ENCODE assay signal across 1 cellular context in genomic region chr20:63739129-63740069, GRCh38.
A peak's percentile ranks its signal among the peaks of the same experiment; 100 is the strongest.
TF ChIP-seq lines count a peak whose summit lies in the region.

A gene with protein sequence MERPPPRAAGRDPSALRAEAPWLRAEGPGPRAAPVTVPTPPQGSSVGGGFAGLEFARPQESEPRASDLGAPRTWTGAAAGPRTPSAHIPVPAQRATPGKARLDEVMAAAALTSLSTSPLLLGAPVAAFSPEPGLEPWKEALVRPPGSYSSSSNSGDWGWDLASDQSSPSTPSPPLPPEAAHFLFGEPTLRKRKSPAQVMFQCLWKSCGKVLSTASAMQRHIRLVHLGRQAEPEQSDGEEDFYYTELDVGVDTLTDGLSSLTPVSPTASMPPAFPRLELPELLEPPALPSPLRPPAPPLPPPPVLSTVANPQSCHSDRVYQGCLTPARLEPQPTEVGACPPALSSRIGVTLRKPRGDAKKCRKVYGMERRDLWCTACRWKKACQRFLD (plus strand): TSS chr20:63739776. CDS start chr20:63739913, 137 bp downstream.

TF ChIP-seq in HepG2, 621 proteins besides CTCF, POLR2A, EP300 and RAD21 (continued from another document and continues in another):
- TF ChIP-seq, protein P1, sequence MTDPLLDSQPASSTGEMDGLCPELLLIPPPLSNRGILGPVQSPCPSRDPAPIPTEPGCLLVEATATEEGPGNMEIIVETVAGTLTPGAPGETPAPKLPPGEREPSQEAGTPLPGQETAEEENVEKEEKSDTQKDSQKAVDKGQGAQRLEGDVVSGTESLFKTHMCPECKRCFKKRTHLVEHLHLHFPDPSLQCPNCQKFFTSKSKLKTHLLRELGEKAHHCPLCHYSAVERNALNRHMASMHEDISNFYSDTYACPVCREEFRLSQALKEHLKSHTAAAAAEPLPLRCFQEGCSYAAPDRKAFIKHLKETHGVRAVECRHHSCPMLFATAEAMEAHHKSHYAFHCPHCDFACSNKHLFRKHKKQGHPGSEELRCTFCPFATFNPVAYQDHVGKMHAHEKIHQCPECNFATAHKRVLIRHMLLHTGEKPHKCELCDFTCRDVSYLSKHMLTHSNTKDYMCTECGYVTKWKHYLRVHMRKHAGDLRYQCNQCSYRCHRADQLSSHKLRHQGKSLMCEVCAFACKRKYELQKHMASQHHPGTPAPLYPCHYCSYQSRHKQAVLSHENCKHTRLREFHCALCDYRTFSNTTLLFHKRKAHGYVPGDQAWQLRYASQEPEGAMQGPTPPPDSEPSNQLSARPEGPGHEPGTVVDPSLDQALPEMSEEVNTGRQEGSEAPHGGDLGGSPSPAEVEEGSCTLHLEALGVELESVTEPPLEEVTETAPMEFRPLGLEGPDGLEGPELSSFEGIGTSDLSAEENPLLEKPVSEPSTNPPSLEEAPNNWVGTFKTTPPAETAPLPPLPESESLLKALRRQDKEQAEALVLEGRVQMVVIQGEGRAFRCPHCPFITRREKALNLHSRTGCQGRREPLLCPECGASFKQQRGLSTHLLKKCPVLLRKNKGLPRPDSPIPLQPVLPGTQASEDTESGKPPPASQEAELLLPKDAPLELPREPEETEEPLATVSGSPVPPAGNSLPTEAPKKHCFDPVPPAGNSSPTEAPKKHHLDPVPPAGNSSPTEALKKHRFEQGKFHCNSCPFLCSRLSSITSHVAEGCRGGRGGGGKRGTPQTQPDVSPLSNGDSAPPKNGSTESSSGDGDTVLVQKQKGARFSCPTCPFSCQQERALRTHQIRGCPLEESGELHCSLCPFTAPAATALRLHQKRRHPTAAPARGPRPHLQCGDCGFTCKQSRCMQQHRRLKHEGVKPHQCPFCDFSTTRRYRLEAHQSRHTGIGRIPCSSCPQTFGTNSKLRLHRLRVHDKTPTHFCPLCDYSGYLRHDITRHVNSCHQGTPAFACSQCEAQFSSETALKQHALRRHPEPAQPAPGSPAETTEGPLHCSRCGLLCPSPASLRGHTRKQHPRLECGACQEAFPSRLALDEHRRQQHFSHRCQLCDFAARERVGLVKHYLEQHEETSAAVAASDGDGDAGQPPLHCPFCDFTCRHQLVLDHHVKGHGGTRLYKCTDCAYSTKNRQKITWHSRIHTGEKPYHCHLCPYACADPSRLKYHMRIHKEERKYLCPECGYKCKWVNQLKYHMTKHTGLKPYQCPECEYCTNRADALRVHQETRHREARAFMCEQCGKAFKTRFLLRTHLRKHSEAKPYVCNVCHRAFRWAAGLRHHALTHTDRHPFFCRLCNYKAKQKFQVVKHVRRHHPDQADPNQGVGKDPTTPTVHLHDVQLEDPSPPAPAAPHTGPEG (CRISPR knock-in tag; IDR thresholded peaks at IDR 0.05) = peak; percentile 79
- TF ChIP-seq ELK4 (CRISPR knock-in tag; IDR thresholded peaks at IDR 0.05; ENCODE audit: borderline replicate concordance) (no peak), ZSCAN20 (CRISPR knock-in tag; IDR thresholded peaks at IDR 0.05; ENCODE audit: borderline replicate concordance) (peak; percentile 99), ZNF720 (CRISPR knock-in tag; IDR thresholded peaks at IDR 0.05) (0 out of 2 replicates have a peak, but pooled peaks have one; percentile 30), DRAP1 (CRISPR knock-in tag; IDR thresholded peaks at IDR 0.05) (peak; percentile 84; the same call in 1 of the 2 replicates), FOXO1 (CRISPR knock-in tag; IDR thresholded peaks at IDR 0.05) (peak; percentile 78), ZNF557 (CRISPR knock-in tag; IDR thresholded peaks at IDR 0.05) (peak; percentile 70; the same call in 1 of the 2 replicates), ZGPAT (CRISPR knock-in tag; IDR thresholded peaks at IDR 0.05) (peak; percentile 97), ZNF777 (CRISPR knock-in tag; IDR thresholded peaks at IDR 0.05) (peak; percentile 63), KDM5B (CRISPR knock-in tag; IDR thresholded peaks at IDR 0.05; ENCODE audit: borderline replicate concordance) (no peak; the same call in 1 of the 2 replicates), NR2C2 (CRISPR knock-in tag; IDR thresholded peaks at IDR 0.05; ENCODE audit: borderline replicate concordance) (peak; percentile 81), IRF2 (CRISPR knock-in tag; IDR thresholded peaks at IDR 0.05) (peak; percentile 87), HBP1 (CRISPR knock-in tag; IDR thresholded peaks at IDR 0.05; ENCODE audit: low read depth) (peak; percentile 42; the same call in 1 of the 2 replicates), ZNF737 (CRISPR knock-in tag; IDR thresholded peaks at IDR 0.05; ENCODE audit: borderline replicate concordance) (no peak), SKI (IDR thresholded peaks at IDR 0.05; ENCODE audit: partially characterized antibody) (peak; percentile 94), KLF9 (CRISPR knock-in tag; IDR thresholded peaks at IDR 0.05; ENCODE audit: low read depth) (no peak), ZNF350 (CRISPR knock-in tag; IDR thresholded peaks at IDR 0.05; ENCODE audit: borderline replicate concordance, low read depth) (peak; percentile 95), RXRA (CRISPR knock-in tag; IDR thresholded peaks at IDR 0.05) (peak; percentile 88), JARID2 (CRISPR knock-in tag; IDR thresholded peaks at IDR 0.05; ENCODE audit: insufficient replicate concordance) (peak; percentile 84), MED13 (CRISPR knock-in tag; IDR thresholded peaks at IDR 0.05) (peak; percentile 98), NAIF1 (CRISPR knock-in tag; IDR thresholded peaks at IDR 0.05; ENCODE audit: borderline replicate concordance) (no peak; the same call in 1 of the 2 replicates), GATA4 (IDR thresholded peaks at IDR 0.05; ENCODE audit: borderline replicate concordance, low read depth) (no peak), SMC3 (IDR thresholded peaks at IDR 0.05; ENCODE audit: low read length) (no peak), MYC (CRISPR knock-in tag; IDR thresholded peaks at IDR 0.05; ENCODE audit: borderline replicate concordance) (peak; percentile 91), ZNF839 (CRISPR knock-in tag; IDR thresholded peaks at IDR 0.05; ENCODE audit: borderline replicate concordance) (peak; percentile 25; the same call in 1 of the 2 replicates), HNRNPK (IDR thresholded peaks at IDR 0.05; ENCODE audit: low read depth, low read length, poor library complexity, severe bottlenecking) (peak; percentile 89), SATB2 (CRISPR knock-in tag; IDR thresholded peaks at IDR 0.05) (peak; percentile 85; the same call in 1 of the 2 replicates), MTA1 (CRISPR knock-in tag; IDR thresholded peaks at IDR 0.05; ENCODE audit: borderline replicate concordance) (peak; percentile 98), HDAC1 (CRISPR knock-in tag; IDR thresholded peaks at IDR 0.05) (peak; percentile 96), ZNF3 (CRISPR knock-in tag; IDR thresholded peaks at IDR 0.05) (no peak), ZNF274 (CRISPR knock-in tag; IDR thresholded peaks at IDR 0.05) (peak; percentile 56; the same call in 1 of the 2 replicates), PLRG1 (conservative IDR thresholded peaks at IDR 0.05) (no peak), ZFP82 (CRISPR knock-in tag; IDR thresholded peaks at IDR 0.05; ENCODE audit: borderline replicate concordance) (peak; percentile 91), NFIB (CRISPR knock-in tag; IDR thresholded peaks at IDR 0.05; ENCODE audit: borderline replicate concordance) (no peak), MIER2 (CRISPR knock-in tag; IDR thresholded peaks at IDR 0.05) (peak; percentile 29; the same call in 1 of the 2 replicates), PLSCR1 (CRISPR knock-in tag; IDR thresholded peaks at IDR 0.05; ENCODE audit: borderline replicate concordance) (no peak), ATF4 (CRISPR knock-in tag; IDR thresholded peaks at IDR 0.05) (peak in 1 of 2 experiments; percentile 72; a peak in 2 of 4 replicates), TBX2 (CRISPR knock-in tag; IDR thresholded peaks at IDR 0.05; ENCODE audit: borderline replicate concordance) (peak; percentile 94), HNRNPH1 (optimal IDR thresholded peaks at IDR 0.05; ENCODE audit: low read depth, low read length) (peak; percentile 69), ZC3H4 (CRISPR knock-in tag; IDR thresholded peaks at IDR 0.05; ENCODE audit: borderline replicate concordance) (peak; percentile 79; the same call in 1 of the 2 replicates)
- TF ChIP-seq, protein P2, sequence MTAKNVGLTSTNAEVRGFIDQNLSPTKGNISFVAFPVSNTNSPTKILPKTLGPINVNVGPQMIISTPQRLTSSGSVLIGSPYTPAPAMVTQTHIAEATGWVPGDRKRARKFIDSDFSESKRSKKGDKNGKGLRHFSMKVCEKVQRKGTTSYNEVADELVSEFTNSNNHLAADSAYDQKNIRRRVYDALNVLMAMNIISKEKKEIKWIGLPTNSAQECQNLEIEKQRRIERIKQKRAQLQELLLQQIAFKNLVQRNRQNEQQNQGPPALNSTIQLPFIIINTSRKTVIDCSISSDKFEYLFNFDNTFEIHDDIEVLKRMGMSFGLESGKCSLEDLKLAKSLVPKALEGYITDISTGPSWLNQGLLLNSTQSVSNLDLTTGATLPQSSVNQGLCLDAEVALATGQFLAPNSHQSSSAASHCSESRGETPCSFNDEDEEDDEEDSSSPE (CRISPR knock-in tag; IDR thresholded peaks at IDR 0.05) = peak; percentile 92
- TF ChIP-seq, protein P3, sequence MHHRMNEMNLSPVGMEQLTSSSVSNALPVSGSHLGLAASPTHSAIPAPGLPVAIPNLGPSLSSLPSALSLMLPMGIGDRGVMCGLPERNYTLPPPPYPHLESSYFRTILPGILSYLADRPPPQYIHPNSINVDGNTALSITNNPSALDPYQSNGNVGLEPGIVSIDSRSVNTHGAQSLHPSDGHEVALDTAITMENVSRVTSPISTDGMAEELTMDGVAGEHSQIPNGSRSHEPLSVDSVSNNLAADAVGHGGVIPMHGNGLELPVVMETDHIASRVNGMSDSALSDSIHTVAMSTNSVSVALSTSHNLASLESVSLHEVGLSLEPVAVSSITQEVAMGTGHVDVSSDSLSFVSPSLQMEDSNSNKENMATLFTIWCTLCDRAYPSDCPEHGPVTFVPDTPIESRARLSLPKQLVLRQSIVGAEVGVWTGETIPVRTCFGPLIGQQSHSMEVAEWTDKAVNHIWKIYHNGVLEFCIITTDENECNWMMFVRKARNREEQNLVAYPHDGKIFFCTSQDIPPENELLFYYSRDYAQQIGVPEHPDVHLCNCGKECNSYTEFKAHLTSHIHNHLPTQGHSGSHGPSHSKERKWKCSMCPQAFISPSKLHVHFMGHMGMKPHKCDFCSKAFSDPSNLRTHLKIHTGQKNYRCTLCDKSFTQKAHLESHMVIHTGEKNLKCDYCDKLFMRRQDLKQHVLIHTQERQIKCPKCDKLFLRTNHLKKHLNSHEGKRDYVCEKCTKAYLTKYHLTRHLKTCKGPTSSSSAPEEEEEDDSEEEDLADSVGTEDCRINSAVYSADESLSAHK (CRISPR knock-in tag; IDR thresholded peaks at IDR 0.05; ENCODE audit: borderline replicate concordance) = 0 out of 2 replicates have a peak, but pooled peaks have one; percentile 43
- TF ChIP-seq, protein P4, sequence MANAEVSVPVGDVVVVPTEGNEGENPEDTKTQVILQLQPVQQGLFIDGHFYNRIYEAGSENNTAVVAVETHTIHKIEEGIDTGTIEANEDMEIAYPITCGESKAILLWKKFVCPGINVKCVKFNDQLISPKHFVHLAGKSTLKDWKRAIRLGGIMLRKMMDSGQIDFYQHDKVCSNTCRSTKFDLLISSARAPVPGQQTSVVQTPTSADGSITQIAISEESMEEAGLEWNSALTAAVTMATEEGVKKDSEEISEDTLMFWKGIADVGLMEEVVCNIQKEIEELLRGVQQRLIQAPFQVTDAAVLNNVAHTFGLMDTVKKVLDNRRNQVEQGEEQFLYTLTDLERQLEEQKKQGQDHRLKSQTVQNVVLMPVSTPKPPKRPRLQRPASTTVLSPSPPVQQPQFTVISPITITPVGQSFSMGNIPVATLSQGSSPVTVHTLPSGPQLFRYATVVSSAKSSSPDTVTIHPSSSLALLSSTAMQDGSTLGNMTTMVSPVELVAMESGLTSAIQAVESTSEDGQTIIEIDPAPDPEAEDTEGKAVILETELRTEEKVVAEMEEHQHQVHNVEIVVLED (CRISPR knock-in tag; IDR thresholded peaks at IDR 0.05; ENCODE audit: borderline replicate concordance) = peak; percentile 72
